ENCODE assay signal across 8 cellular contexts in genomic region chr1:23810818-23811420, GRCh38. TPM values are rescaled to one million over a fixed set of nuclear protein-coding genes. Genes with fewer than 3 reads are reported as not detected.
DNase-seq lines count a peak whose midpoint lies in the region; ATAC-seq and TF ChIP-seq lines count a peak whose summit lies in the region.

No MANE protein-coding gene starts in this region.

- ATAC-seq in activated CD4-positive, CD25-positive, alpha-beta regulatory T cell treated with anti-CD3 and anti-CD28 coated beads, Interleukin-2, amount 50 U/mL, for 24 hours: peak; percentile 51 to 61
- peak; percentile 82 for ATAC-seq in naive thymus-derived CD4-positive, alpha-beta T cell

- H3K36me3 ChIP-seq in KMS-11 (ENCODE audit: insufficient read depth): no peaks in the 10 kb centered on the region
- peaks cover 9% of the 10 kb centered on the region for H3K36me3 ChIP-seq in endodermal cell (ENCODE audit: control insufficient read depth, insufficient read depth, low read length)
- H3K36me3 ChIP-seq in naive thymus-derived CD4-positive, alpha-beta T cell (ENCODE audit: control insufficient read depth in 2 of 3, insufficient read depth in 3 of 3, low read length in 3 of 3): peaks cover 0 to 36% (median 5%) of the 10 kb centered on the region in 3 experiments

- H3K4me1 ChIP-seq in KMS-11 (ENCODE audit: low read depth, poor library complexity, severe bottlenecking) (peaks cover 21% of the 10 kb centered on the region), endodermal cell (ENCODE audit: control insufficient read depth, insufficient read depth, low read length) (no peaks in the 10 kb centered on the region)
- peaks cover 0 to 10% of the 10 kb centered on the region in 2 donors for H3K4me1 ChIP-seq in naive thymus-derived CD4-positive, alpha-beta T cell (ENCODE audit: control insufficient read depth in 2 of 2, insufficient read depth in 2 of 2, low read length in 2 of 2)

- H3K4me3 ChIP-seq in KMS-11 (IDR thresholded peaks at IDR 0.05; ENCODE audit: insufficient read depth, low read depth, low read length): no peak overlapping the region
- no peak overlapping the region for H3K4me3 ChIP-seq in endodermal cell (ENCODE audit: low read length)
- H3K4me3 ChIP-seq in naive thymus-derived CD4-positive, alpha-beta T cell (ENCODE audit: low read length): no peak overlapping the region

- no peaks in the 10 kb centered on the region for H3K27me3 ChIP-seq in KMS-11 (ENCODE audit: insufficient read depth, low read depth)
- no peaks in the 10 kb centered on the region for H3K27me3 ChIP-seq in endodermal cell (ENCODE audit: control insufficient read depth, insufficient read depth, low read length, poor library complexity, severe bottlenecking)
- no peaks in the 10 kb centered on the region for H3K27me3 ChIP-seq in naive thymus-derived CD4-positive, alpha-beta T cell (ENCODE audit: control insufficient read depth in 2 of 2, insufficient read depth in 2 of 2, low read length in 2 of 2)

- DNase-seq in NCI-H82 (lab: John Stamatoyannopoulos, UW): peak; percentile 61
- DNase-seq in NCI-H82 treated with DMSO at 0.1 percent for 48 hours (lab: John Stamatoyannopoulos, UW; ENCODE audit: unreplicated experiment): no peak
- DNase-seq in endodermal cell: peak; percentile 91
- DNase-seq in naive thymus-derived CD4-positive, alpha-beta T cell: peak in 8 of 9 donors; percentile 29 to 54 (median 50)
- DNase-seq in kidney glomerular epithelial cell (lab: John Stamatoyannopoulos, UW): no peak
- DNase-seq in NCI-H345 treated with DMSO at 0.1 percent for 48 hours (lab: John Stamatoyannopoulos, UW; ENCODE audit: unreplicated experiment): no peak

- no peak overlapping the region for H2AFZ ChIP-seq in KMS-11 (ENCODE audit: low read depth)

- H3K27ac ChIP-seq in KMS-11 (no peak overlapping the region), endodermal cell (ENCODE audit: low read depth, low read length) (no peak overlapping the region)
- H3K27ac ChIP-seq in naive thymus-derived CD4-positive, alpha-beta T cell (ENCODE audit: low read depth, low read length): no peak overlapping the region

- no peak overlapping the region for H3K4me3 Mint-ChIP-seq in endodermal cell
- H3K4me3 Mint-ChIP-seq in naive thymus-derived CD4-positive, alpha-beta T cell: no peak overlapping the region

- TF ChIP-seq CTCF in KMS-11 (conservative IDR thresholded peaks at IDR 0.05; ENCODE audit: low read depth, low read length): peak; percentile 77
- peak; percentile 88 for TF ChIP-seq CTCF in endodermal cell (conservative IDR thresholded peaks at IDR 0.05)

- no peaks in the 10 kb centered on the region for H3K9me3 ChIP-seq in endodermal cell (ENCODE audit: control insufficient read depth, low read length)
- no peaks in the 10 kb centered on the region for H3K9me3 ChIP-seq in naive thymus-derived CD4-positive, alpha-beta T cell (ENCODE audit: control insufficient read depth in 2 of 3, low read length in 3 of 3)

- H3K79me2 ChIP-seq in KMS-11 (ENCODE audit: insufficient read depth, low read depth): no peaks in the 10 kb centered on the region

- 66 to 79% methylated on average over 3 of the region's 3 CpGs for WGBS in endodermal cell (ENCODE audit: insufficient coverage in 1 of 2, insufficient read length in 1 of 2), 2 experiments

- CTCF ChIA-PET in naive thymus-derived CD4-positive, alpha-beta T cell (lab: Charles Lee): interaction anchor here (0.7 to 3.7 kb wide), 15 partner anchors 8 to 106 kb away, joined by 3 to 32 read pairs (median 4); partner anchors contain the start of genes CNR2, FUCA1, GALE and HMGCL

- H3K27ac Mint-ChIP-seq in endodermal cell: no peak overlapping the region
- peak overlapping the region in 6 of 9 donors; percentile 8 to 82 (median 60) for H3K27ac Mint-ChIP-seq in naive thymus-derived CD4-positive, alpha-beta T cell

- intact Hi-C loops in naive thymus-derived CD4-positive, alpha-beta T cell (cut with micrococcal nuclease): loop anchor here in 1 of 2 donors (1.0 kb wide), 1 partner anchor 106 kb away; no protein-coding TSS in a partner anchor

- peaks cover 24% of the 10 kb centered on the region for H3K36me3 Mint-ChIP-seq in endodermal cell (ENCODE audit: low read depth)
- peaks cover 0 to 16% (median 2%) of the 10 kb centered on the region in 5 donors for H3K36me3 Mint-ChIP-seq in naive thymus-derived CD4-positive, alpha-beta T cell

- H3K27me3 Mint-ChIP-seq in endodermal cell (ENCODE audit: insufficient read depth): no peaks in the 10 kb centered on the region
- no peaks in the 10 kb centered on the region for H3K27me3 Mint-ChIP-seq in naive thymus-derived CD4-positive, alpha-beta T cell

- H3K4me1 Mint-ChIP-seq in endodermal cell: peaks cover 2% of the 10 kb centered on the region
- peaks cover 15 to 21% (median 17%) of the 10 kb centered on the region in 7 donors for H3K4me1 Mint-ChIP-seq in naive thymus-derived CD4-positive, alpha-beta T cell

- no peak overlapping the region for H3K4me2 ChIP-seq in KMS-11

- H3K9me3 Mint-ChIP-seq in endodermal cell: no peaks in the 10 kb centered on the region
- no peaks in the 10 kb centered on the region for H3K9me3 Mint-ChIP-seq in naive thymus-derived CD4-positive, alpha-beta T cell

- H4K20me1 ChIP-seq in KMS-11 (ENCODE audit: insufficient read depth): no peaks in the 10 kb centered on the region

- POLR2A ChIA-PET in naive thymus-derived CD4-positive, alpha-beta T cell (lab: Charles Lee): interaction anchor here (0.9 to 3.9 kb wide), 4 partner anchors 10 to 144 kb away, joined by 4 to 22 read pairs (median 12); partner anchors contain the start of genes GALE and HMGCL

- H3K9ac ChIP-seq in KMS-11 (no peak overlapping the region), endodermal cell (ENCODE audit: extremely low read depth, low read length, poor library complexity, severe bottlenecking) (no peak overlapping the region)

RNA-seq across cellular contexts. Expression of gene GALE, which starts 10.4 kb away (rescaled TPM):
- total RNA-seq in endodermal cell: 10 to 100 TPM; 60.4 to 66.0 TPM
- 36.2 TPM for polyA plus RNA-seq in endodermal cell (2013, experiment 1 of 2)
- polyA plus RNA-seq in endodermal cell (2013, experiment 2 of 2): 32.4 TPM
- 10 to 100 TPM in 4 of 5 experiments, 1 to 10 TPM in 1; 8.1 to 21.4 (median 12.7) TPM for total RNA-seq in naive thymus-derived CD4-positive, alpha-beta T cell
- polyA plus RNA-seq in naive thymus-derived CD4-positive, alpha-beta T cell: 10 to 100 TPM in 1 of 2 donors, 1 to 10 TPM in 1; 8.5 to 11.5 TPM

RNA-seq across cellular contexts. Expression of gene HMGCL, which starts 14.3 kb away (rescaled TPM):
- total RNA-seq in endodermal cell: 10 to 100 TPM; 24.0 to 41.7 TPM
- 20.7 TPM for polyA plus RNA-seq in endodermal cell (2013, experiment 1 of 2)
- 20.7 TPM for polyA plus RNA-seq in endodermal cell (2013, experiment 2 of 2)
- 10 to 100 TPM; 16.2 to 38.9 (median 27.3) TPM for total RNA-seq in naive thymus-derived CD4-positive, alpha-beta T cell
- polyA plus RNA-seq in naive thymus-derived CD4-positive, alpha-beta T cell: 10 to 100 TPM; 35.3 to 38.5 TPM

RNA-seq across cellular contexts. Expression of gene LYPLA2, which starts 20.0 kb away (rescaled TPM):
- total RNA-seq in endodermal cell: 100 to 1,000 TPM; 103 to 107 TPM
- polyA plus RNA-seq in endodermal cell (2013, experiment 1 of 2): 60.2 TPM
- 61.5 TPM for polyA plus RNA-seq in endodermal cell (2013, experiment 2 of 2)
- 10 to 100 TPM; 40.7 to 83.8 (median 48.2) TPM for total RNA-seq in naive thymus-derived CD4-positive, alpha-beta T cell
- polyA plus RNA-seq in naive thymus-derived CD4-positive, alpha-beta T cell: 100 to 1,000 TPM in 1 of 2 donors, 10 to 100 TPM in 1; 83.9 to 124 TPM

RNA-seq across cellular contexts. Expression of gene PITHD1, which starts 32.7 kb away (rescaled TPM):
- 10 to 100 TPM; 62.5 to 71.3 TPM for total RNA-seq in endodermal cell
- 47.3 TPM for polyA plus RNA-seq in endodermal cell (2013, experiment 1 of 2)
- 42.7 TPM for polyA plus RNA-seq in endodermal cell (2013, experiment 2 of 2)
- total RNA-seq in naive thymus-derived CD4-positive, alpha-beta T cell: 10 to 100 TPM; 57.6 to 81.9 (median 76.0) TPM
- 10 to 100 TPM; 82.2 to 88.9 TPM for polyA plus RNA-seq in naive thymus-derived CD4-positive, alpha-beta T cell

RNA-seq across cellular contexts. Expression of gene FUCA1, which starts 57.2 kb away (rescaled TPM):
- total RNA-seq in endodermal cell: 10 to 100 TPM in 1 of 2 donors, 1 to 10 TPM in 1; 9.7 to 14.0 TPM
- 4.7 TPM for polyA plus RNA-seq in endodermal cell (2013, experiment 1 of 2)
- 4.4 TPM for polyA plus RNA-seq in endodermal cell (2013, experiment 2 of 2)
- 10 to 100 TPM in 3 of 5 experiments, 1 to 10 TPM in 2; 4.9 to 62.7 (median 16.3) TPM for total RNA-seq in naive thymus-derived CD4-positive, alpha-beta T cell
- polyA plus RNA-seq in naive thymus-derived CD4-positive, alpha-beta T cell: 10 to 100 TPM; 11.5 to 18.2 TPM

Comparison
In these comparisons a context has a peak if more than half of its experiments do, and no peak if none do; other contexts are left out.
1. DNase-seq: peak in NCI-H82 (single experiment), endodermal cell (single experiment) and naive thymus-derived CD4-positive, alpha-beta T cell (8 of 9); none in NCI-H82 treated with DMSO at 0.1 percent for 48 hours (single experiment), kidney glomerular epithelial cell (single experiment) and NCI-H345 treated with DMSO at 0.1 percent for 48 hours (single experiment).